17 cellular contexts compared by ENCODE assay signal in genomic region chr2:54464334-54464733, GRCh38. TPM values are rescaled to one million over a fixed set of nuclear protein-coding genes. Genes with fewer than 3 reads are reported as not detected.
A peak's percentile ranks its signal among the peaks of the same experiment; 100 is the strongest.
DNase-seq lines count a peak whose midpoint lies in the region; ATAC-seq and TF ChIP-seq lines count a peak whose summit lies in the region.
"Had no signal": no experiment of that assay in that cellular context is flagged by ENCODE, and none has a peak within 500 bp of the region (broad histone marks: within the 10 kb centered on the region; RNA-seq: fewer than 3 reads in every experiment).

No MANE protein-coding gene starts in this region.

- intact Hi-C loops in left cardiac atrium (cut with DNase I): loop anchor here in 1 of 2 donors (5.0 kb wide), 1 partner anchor 58 kb away; no protein-coding TSS in a partner anchor

- H3K4me1 ChIP-seq in right atrium auricular region (peaks cover 0 to 81% of the 10 kb centered on the region in 2 donors), subcutaneous abdominal adipose tissue (ENCODE audit: control insufficient read depth in 5 of 5, insufficient read depth in 5 of 5, low read length in 5 of 5) (peaks cover 9 to 70% (median 68%) of the 10 kb centered on the region in 5 donors)

- H3K27ac ChIP-seq in right atrium auricular region (peak overlapping the region; percentile 38 to 97), subcutaneous abdominal adipose tissue (ENCODE audit: low read depth, low read length) (peak overlapping the region; percentile 93)
- H3K27ac ChIP-seq: GM23248, KMS-11 had no signal

- H3K36me3 ChIP-seq in right atrium auricular region: no peaks in the 10 kb centered on the region
- H3K36me3 ChIP-seq in subcutaneous abdominal adipose tissue (ENCODE audit: control insufficient read depth in 5 of 5, insufficient read depth in 5 of 5, low read length in 5 of 5): no peaks in the 10 kb centered on the region

- H3K9me3 ChIP-seq in right atrium auricular region (no peaks in the 10 kb centered on the region), subcutaneous abdominal adipose tissue (ENCODE audit: control insufficient read depth in 5 of 5, low read length in 5 of 5) (no peaks in the 10 kb centered on the region)
- H3K9me3 ChIP-seq: Caco-2 had no signal

- no peak overlapping the region for H3K9ac ChIP-seq in subcutaneous abdominal adipose tissue (ENCODE audit: low read length in 5 of 5)
- H3K9ac ChIP-seq: GM23248, KMS-11 had no signal

- TF ChIP-seq CTCF in right atrium auricular region (IDR thresholded peaks at IDR 0.05): no peak

- no peak for ATAC-seq in left cardiac atrium
- ATAC-seq: HCT116, HepG2, PC-3 had no signal

- no peak for DNase-seq in right atrium auricular region (ENCODE audit: low spot score)
- DNase-seq in left cardiac atrium: no peak
- peak; percentile 76 to 87 for DNase-seq in lung microvascular endothelial cell (ENCODE audit: low read depth in 2 of 2)
- no peak for DNase-seq in stimulated activated CD8-positive, alpha-beta memory T cell treated with anti-CD3 and anti-CD28 coated beads, Interleukin-4, amount 100 ng/mL, for 48 hours
- no peak for DNase-seq in MV-4-11 (lab: John Stamatoyannopoulos, UW)
- DNase-seq in activated gamma-delta T cell (lab: John Stamatoyannopoulos, UW): no peak
- DNase-seq: Caco-2, GM23248, NCI-H1105 treated with DMSO at 0.1 percent for 48 hours, NCI-H187 treated with DMSO at 0.1 percent for 48 hours, NCI-H446 treated with DMSO at 0.1 percent for 48 hours, NCI-H748 treated with DMSO at 0.1 percent for 48 hours, PC-3 had no signal

- H3K4me3 ChIP-seq in right atrium auricular region (no peak overlapping the region), subcutaneous abdominal adipose tissue (ENCODE audit: low read depth in 1 of 5, low read length in 5 of 5) (no peak overlapping the region)
- H3K4me3 ChIP-seq: GM23248 had no signal

- H3K27me3 ChIP-seq in right atrium auricular region (no peaks in the 10 kb centered on the region), subcutaneous abdominal adipose tissue (ENCODE audit: control insufficient read depth in 5 of 5, insufficient read depth in 4 of 5, low read length in 5 of 5) (no peaks in the 10 kb centered on the region)

RNA-seq across cellular contexts. Expression of gene SPTBN1, which starts 8.2 kb away (rescaled TPM):
- 100 to 1,000 TPM; 265 to 382 TPM for total RNA-seq in right atrium auricular region
- total RNA-seq in left cardiac atrium: 100 to 1,000 TPM; 329 to 332 TPM
- 396 and 652 TPM in 2 replicates for total RNA-seq in lung microvascular endothelial cell

Comparison
In these comparisons a context has a peak if more than half of its experiments do, and no peak if none do; other contexts are left out.
1. DNase-seq: peak in lung microvascular endothelial cell (2 of 2); none in right atrium auricular region (single experiment), left cardiac atrium (single experiment), stimulated activated CD8-positive, alpha-beta memory T cell treated with anti-CD3 and anti-CD28 coated beads, Interleukin-4, amount 100 ng/mL, for 48 hours (single experiment), MV-4-11 (single experiment) and activated gamma-delta T cell (single experiment).